ENCODE assay signal across 8 cellular contexts in genomic region chr12:101876861-101877815, GRCh38. TPM values are rescaled to one million over a fixed set of nuclear protein-coding genes. Genes with fewer than 3 reads are reported as not detected.
DNase-seq lines count a peak whose midpoint lies in the region; ATAC-seq, FAIRE-seq and TF ChIP-seq lines count a peak whose summit lies in the region.

DRAM1 (plus strand) TSS chr12:101877580; CDS start chr12:101877790, 210 bp downstream.

- DNase-seq in A549 (ENCODE audit: low read depth in 1 of 2, low spot score in 1 of 2) (peak; percentile 62 to 92), NCI-H2171 treated with DMSO at 0.1 percent for 48 hours (lab: John Stamatoyannopoulos, UW) (peak; percentile 49), cortex of kidney (lab: John Stamatoyannopoulos, UW) (peak; percentile 43), left kidney (ENCODE audit: low read depth, low spot score) (peak; percentile 90)
- peak; percentile 74 for DNase-seq in activated CD4-positive, alpha-beta T cell treated with anti-CD3 and anti-CD28 coated beads, Interleukin-2, amount 10 ng/mL, durations not matched to agents 7 days and 5 days
- DNase-seq in stimulated activated CD4-positive, alpha-beta T cell treated with anti-CD3 and anti-CD28 coated beads, Interleukin-1b, Interleukin-23, amount 100 ng/mL, for 48 hours, result peak; percentile 71

- peaks cover 11% of the 10 kb centered on the region; the same call in 1 of the 3 replicates for H3K4me1 ChIP-seq in A549

- H3K9me3 ChIP-seq in A549, result no peaks in the 10 kb centered on the region

- ATAC-seq in A549 (peak; percentile 91 to 94), GM18499 (IDR thresholded peaks at IDR 0.05; ENCODE audit: insufficient read depth, unreplicated experiment) (peak; percentile 69), HG02885 (IDR thresholded peaks at IDR 0.05; ENCODE audit: poor library complexity, unreplicated experiment) (peak; percentile 85)

- TF ChIP-seq POLR2A in A549 (IDR thresholded peaks at IDR 0.05; ENCODE audit: low read length), result peak; percentile 42; the same call in 1 of the 2 replicates

- POLR2A ChIA-PET in A549 (lab: Yijun Ruan, JAX), result interaction anchor here (0.6 to 1.4 kb wide), 5 partner anchors 9 to 926 kb away, joined by 3 to 14 read pairs (median 4); no protein-coding TSS in a partner anchor
- POLR2A ChIA-PET in activated CD4-positive, alpha-beta T cell treated with anti-CD3 and anti-CD28 coated beads, Interleukin-2, amount 10 ng/mL, durations not matched to agents 7 days and 5 days (lab: Charles Lee), result no interaction called here

- peaks cover 5% of the 10 kb centered on the region for H3K36me3 Mint-ChIP-seq in activated CD4-positive, alpha-beta T cell treated with anti-CD3 and anti-CD28 coated beads, Interleukin-2, amount 10 ng/mL, durations not matched to agents 7 days and 5 days (ENCODE audit: low read depth)

- TF ChIP-seq RAD21 in A549 (conservative IDR thresholded peaks at IDR 0.05 in 1 of 2, IDR thresholded peaks at IDR 0.05 in 1 of 2), result peak in 1 of 2 experiments; percentile 25; a peak in 1 of 5 replicates

- peak within 1 kb of the TSS; percentile 85 for H3K4me2 ChIP-seq in A549

- H3K27me3 Mint-ChIP-seq in activated CD4-positive, alpha-beta T cell treated with anti-CD3 and anti-CD28 coated beads, Interleukin-2, amount 10 ng/mL, durations not matched to agents 7 days and 5 days, result peaks cover 7% of the 10 kb centered on the region

- 2% methylated on average over 53 of the region's 105 CpGs for WGBS in A549 (ENCODE audit: missing lambda C conversion rate)

- H3K9me3 Mint-ChIP-seq in activated CD4-positive, alpha-beta T cell treated with anti-CD3 and anti-CD28 coated beads, Interleukin-2, amount 10 ng/mL, durations not matched to agents 7 days and 5 days, result no peaks in the 10 kb centered on the region

- peak within 1 kb of the TSS; percentile 83 for H3K27ac Mint-ChIP-seq in activated CD4-positive, alpha-beta T cell treated with anti-CD3 and anti-CD28 coated beads, Interleukin-2, amount 10 ng/mL, durations not matched to agents 7 days and 5 days

- H3K27ac ChIP-seq in A549, result peak within 1 kb of the TSS; percentile 94 to 97

- peak within 1 kb of the TSS; percentile 79 for H3K4me3 ChIP-seq in A549

- CTCF ChIA-PET in A549 (lab: Yijun Ruan, JAX), result interaction anchor here (0.5 to 1.9 kb wide), 4 partner anchors 22 to 46 kb away, joined by 3 to 4 read pairs (median 3); partner anchors contain the start of gene GNPTAB
- CTCF ChIA-PET in activated CD4-positive, alpha-beta T cell treated with anti-CD3 and anti-CD28 coated beads, Interleukin-2, amount 10 ng/mL, durations not matched to agents 7 days and 5 days (lab: Charles Lee), result no interaction called here

- peaks cover 14% of the 10 kb centered on the region for H3K4me1 Mint-ChIP-seq in activated CD4-positive, alpha-beta T cell treated with anti-CD3 and anti-CD28 coated beads, Interleukin-2, amount 10 ng/mL, durations not matched to agents 7 days and 5 days

- peak within 1 kb of the TSS; percentile 75 for H3K4me3 Mint-ChIP-seq in activated CD4-positive, alpha-beta T cell treated with anti-CD3 and anti-CD28 coated beads, Interleukin-2, amount 10 ng/mL, durations not matched to agents 7 days and 5 days

- no peak; a peak in 2 of 5 replicates for TF ChIP-seq EP300 in A549 (IDR thresholded peaks at IDR 0.05)

- no peak for FAIRE-seq in A549 (lab: Jason Lieb, UNC)

- TF ChIP-seq CTCF in A549 (IDR thresholded peaks at IDR 0.05), result 0 out of 3 replicates have a peak, but pooled peaks have one; percentile 20

TF ChIP-seq in A549, 52 proteins besides CTCF, POLR2A, EP300 and RAD21:
- TF ChIP-seq MYC (IDR thresholded peaks at IDR 0.05; ENCODE audit: borderline replicate concordance, low read length) (no peak; the same call in 1 of the 2 replicates), FOSL2 (IDR thresholded peaks at IDR 0.05) (no peak), FOSL2 (CRISPR knock-in tag; IDR thresholded peaks at IDR 0.05) (0 out of 2 replicates have a peak, but pooled peaks have one; percentile 3), ZFP36 (IDR thresholded peaks at IDR 0.05; ENCODE audit: borderline replicate concordance, partially characterized antibody) (no peak), GATA3 (IDR thresholded peaks at IDR 0.05; ENCODE audit: borderline replicate concordance) (peak; percentile 47; the same call in 1 of the 2 replicates), USF2 (IDR thresholded peaks at IDR 0.05) (no peak), BCL3 (IDR thresholded peaks at IDR 0.05) (peak; percentile 92), HMGXB4 (CRISPR knock-in tag; IDR thresholded peaks at IDR 0.05; ENCODE audit: borderline replicate concordance) (peak; percentile 42; the same call in 1 of the 2 replicates), KDM1A (IDR thresholded peaks at IDR 0.05; ENCODE audit: low read depth) (peak; percentile 18; the same call in 1 of the 2 replicates), JUN (IDR thresholded peaks at IDR 0.05) (peak; percentile 80 to 94), MAX (IDR thresholded peaks at IDR 0.05) (peak; percentile 96), HEYL (CRISPR knock-in tag; IDR thresholded peaks at IDR 0.05) (0 out of 2 replicates have a peak, but pooled peaks have one; percentile 55), HES2 (IDR thresholded peaks at IDR 0.05) (peak; percentile 69; the same call in 1 of the 2 replicates), ZSCAN20 (CRISPR knock-in tag; IDR thresholded peaks at IDR 0.05) (0 out of 2 replicates have a peak, but pooled peaks have one; percentile 49), CEBPB (IDR thresholded peaks at IDR 0.05) (peak; percentile 99), PHF8 (IDR thresholded peaks at IDR 0.05; ENCODE audit: borderline replicate concordance, low read depth) (peak; percentile 93), RARB (CRISPR knock-in tag; IDR thresholded peaks at IDR 0.05) (0 out of 2 replicates have a peak, but pooled peaks have one; percentile 34), CHD2 (IDR thresholded peaks at IDR 0.05; ENCODE audit: low read length, partially characterized antibody) (no peak), E2F6 (IDR thresholded peaks at IDR 0.05; ENCODE audit: borderline replicate concordance, low read depth) (peak; percentile 95), FOSB (CRISPR knock-in tag; IDR thresholded peaks at IDR 0.05) (0 out of 2 replicates have a peak, but pooled peaks have one; percentile 18), RCOR1 (IDR thresholded peaks at IDR 0.05; ENCODE audit: low read depth, low read length) (0 out of 2 replicates have a peak, but pooled peaks have one; percentile 51), HOXB5 (CRISPR knock-in tag; IDR thresholded peaks at IDR 0.05) (peak; percentile 65; the same call in 1 of the 2 replicates)

RNA-seq across cellular contexts. Expression of gene DRAM1, which starts in this region (rescaled TPM):
- polyA plus RNA-seq in A549 (2011; rRNA removed) (28.0 and 31.1 TPM in 2 replicates), A549 (2017; fragmentation: RNase III; extraction: RNeasy Plus Mini Kit Qiagen cat#74134 plus additional on column Dnase treatment) (39.1 to 41.2 TPM (median 41.0 TPM) in 3 replicates)
- 7.8 and 11.0 TPM in 2 replicates for polyA plus RNA-seq in A549 (2012; cell fraction: cytosol; rRNA removed)
- polyA plus RNA-seq in A549 (2012; cell fraction: nucleus; rRNA removed), result 3.5 and 5.3 TPM in 2 replicates
- polyA minus RNA-seq in A549 (2011; rRNA and poly(A)+ RNA removed), result 15.9 and 18.7 TPM in 2 replicates
- 1 to 10 TPM; 1.4 to 2.5 TPM for total RNA-seq in activated CD4-positive, alpha-beta T cell treated with anti-CD3 and anti-CD28 coated beads, Interleukin-2, amount 10 ng/mL, durations not matched to agents 7 days and 5 days

Comparison
In these comparisons a context has a peak if more than half of its experiments do, and no peak if none do; other contexts are left out.
1. Peak in every context shown above with its lines: DNase-seq, ATAC-seq, H3K4me3 ChIP-seq and H3K27ac ChIP-seq.